ENCODE assay signal across 34 cellular contexts in the genomic region with DNA sequence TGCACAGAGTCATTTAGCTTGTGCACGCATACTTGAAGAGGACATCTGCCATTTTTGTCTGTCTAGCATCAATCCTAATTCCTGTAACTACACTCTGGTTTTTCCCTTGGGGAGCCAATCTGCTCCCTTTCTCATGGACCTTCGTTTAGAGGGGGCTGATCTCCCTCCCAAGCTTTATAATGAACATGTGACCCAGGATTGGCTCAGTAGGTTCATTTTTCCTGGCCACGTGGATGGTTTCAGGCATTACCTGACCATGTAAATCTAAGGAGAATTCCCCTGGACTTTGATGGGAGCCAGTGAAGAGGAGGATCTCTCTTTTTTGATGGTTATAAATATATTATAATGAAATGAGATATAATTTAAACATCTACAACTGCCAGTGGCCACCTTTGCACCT. TPM values are rescaled to one million over a fixed set of nuclear protein-coding genes. Genes with fewer than 3 reads are reported as not detected.
"Had no signal": no experiment of that assay in that cellular context is flagged by ENCODE, and none has a peak within 500 bp of the region (broad histone marks: within the 10 kb centered on the region; RNA-seq: fewer than 3 reads in every experiment).

No MANE protein-coding gene starts in this region.

- H3K9ac ChIP-seq: KMS-11 had no signal

- H3K4me2 ChIP-seq: KMS-11 had no signal

- H3K9me3 ChIP-seq: MG63 had no signal

- DNase-seq: Karpas-422, KG1, MG63, MM.1S, MV-4-11, NCI-H1048, NCI-H1092, NCI-H1092 treated with DMSO at 0.1 percent for 48 hours, NCI-H1105, NCI-H1105 treated with DMSO at 0.1 percent for 48 hours, NCI-H1417 treated with DMSO at 0.1 percent for 48 hours, NCI-H1436, NCI-H1436 treated with DMSO at 0.1 percent for 48 hours, NCI-H146, NCI-H1694, NCI-H1694 treated with DMSO at 0.1 percent for 48 hours, NCI-H1930, NCI-H2029, NCI-H2029 treated with DMSO at 0.1 percent for 48 hours, NCI-H2081, NCI-H2081 treated with DMSO at 0.1 percent for 48 hours, NCI-H2107, NCI-H2171, NCI-H2171 treated with DMSO at 0.1 percent for 48 hours, NCI-H2227 treated with DMSO at 0.1 percent for 48 hours, NCI-H226, NCI-H345, NCI-H446, NCI-H446 treated with DMSO at 0.1 percent for 48 hours, NCI-H510A, NCI-H510A treated with DMSO at 0.1 percent for 48 hours had no signal

- H3K4me3 ChIP-seq: MG63 had no signal

- H3K27ac ChIP-seq: KMS-11 had no signal

- H3K36me3 ChIP-seq: MG63 had no signal

RNA-seq across cellular contexts. Expression of a gene that starts 56.8 kb away (rescaled TPM):
- total RNA-seq: LHCN-M2, M059J had no signal
